1 cellular context compared by ENCODE assay signal in the genomic region with DNA sequence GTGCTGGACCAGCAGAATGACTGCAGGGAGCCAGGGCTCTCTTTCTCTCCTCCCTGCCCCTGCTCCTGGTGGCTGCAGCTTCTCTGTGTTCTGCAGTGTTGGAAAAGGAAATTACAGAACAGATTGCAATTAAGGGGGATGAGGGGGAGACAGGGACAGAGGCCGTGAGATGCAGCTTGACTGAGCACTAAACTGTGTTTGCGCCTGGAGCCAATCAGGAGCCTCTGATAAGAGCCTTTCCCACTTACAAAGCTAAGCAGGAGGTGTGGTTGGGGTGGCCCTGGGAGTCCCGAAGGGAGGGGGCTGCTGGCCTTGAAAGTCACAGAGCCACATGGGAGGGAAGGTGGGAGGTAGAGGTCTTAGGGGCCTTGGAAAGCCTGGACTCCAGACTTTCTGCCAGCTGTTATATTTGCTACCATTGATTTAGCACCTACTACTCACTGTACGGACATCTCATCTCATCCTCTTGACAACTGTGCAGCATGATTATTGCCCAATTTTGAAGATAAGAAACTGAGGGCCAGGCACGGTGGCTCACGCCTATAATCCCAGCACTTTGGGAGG.
TF ChIP-seq lines count a peak whose summit lies in the region.

No MANE protein-coding gene starts in this region.

TF ChIP-seq in GM23338, 12 proteins besides CTCF, POLR2A, EP300 and RAD21 (continued from another document):
- TF ChIP-seq, protein P1, sequence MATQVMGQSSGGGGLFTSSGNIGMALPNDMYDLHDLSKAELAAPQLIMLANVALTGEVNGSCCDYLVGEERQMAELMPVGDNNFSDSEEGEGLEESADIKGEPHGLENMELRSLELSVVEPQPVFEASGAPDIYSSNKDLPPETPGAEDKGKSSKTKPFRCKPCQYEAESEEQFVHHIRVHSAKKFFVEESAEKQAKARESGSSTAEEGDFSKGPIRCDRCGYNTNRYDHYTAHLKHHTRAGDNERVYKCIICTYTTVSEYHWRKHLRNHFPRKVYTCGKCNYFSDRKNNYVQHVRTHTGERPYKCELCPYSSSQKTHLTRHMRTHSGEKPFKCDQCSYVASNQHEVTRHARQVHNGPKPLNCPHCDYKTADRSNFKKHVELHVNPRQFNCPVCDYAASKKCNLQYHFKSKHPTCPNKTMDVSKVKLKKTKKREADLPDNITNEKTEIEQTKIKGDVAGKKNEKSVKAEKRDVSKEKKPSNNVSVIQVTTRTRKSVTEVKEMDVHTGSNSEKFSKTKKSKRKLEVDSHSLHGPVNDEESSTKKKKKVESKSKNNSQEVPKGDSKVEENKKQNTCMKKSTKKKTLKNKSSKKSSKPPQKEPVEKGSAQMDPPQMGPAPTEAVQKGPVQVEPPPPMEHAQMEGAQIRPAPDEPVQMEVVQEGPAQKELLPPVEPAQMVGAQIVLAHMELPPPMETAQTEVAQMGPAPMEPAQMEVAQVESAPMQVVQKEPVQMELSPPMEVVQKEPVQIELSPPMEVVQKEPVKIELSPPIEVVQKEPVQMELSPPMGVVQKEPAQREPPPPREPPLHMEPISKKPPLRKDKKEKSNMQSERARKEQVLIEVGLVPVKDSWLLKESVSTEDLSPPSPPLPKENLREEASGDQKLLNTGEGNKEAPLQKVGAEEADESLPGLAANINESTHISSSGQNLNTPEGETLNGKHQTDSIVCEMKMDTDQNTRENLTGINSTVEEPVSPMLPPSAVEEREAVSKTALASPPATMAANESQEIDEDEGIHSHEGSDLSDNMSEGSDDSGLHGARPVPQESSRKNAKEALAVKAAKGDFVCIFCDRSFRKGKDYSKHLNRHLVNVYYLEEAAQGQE (IDR thresholded peaks at IDR 0.05; ENCODE audit: unreplicated experiment): no peak
- TF ChIP-seq, protein P2, sequence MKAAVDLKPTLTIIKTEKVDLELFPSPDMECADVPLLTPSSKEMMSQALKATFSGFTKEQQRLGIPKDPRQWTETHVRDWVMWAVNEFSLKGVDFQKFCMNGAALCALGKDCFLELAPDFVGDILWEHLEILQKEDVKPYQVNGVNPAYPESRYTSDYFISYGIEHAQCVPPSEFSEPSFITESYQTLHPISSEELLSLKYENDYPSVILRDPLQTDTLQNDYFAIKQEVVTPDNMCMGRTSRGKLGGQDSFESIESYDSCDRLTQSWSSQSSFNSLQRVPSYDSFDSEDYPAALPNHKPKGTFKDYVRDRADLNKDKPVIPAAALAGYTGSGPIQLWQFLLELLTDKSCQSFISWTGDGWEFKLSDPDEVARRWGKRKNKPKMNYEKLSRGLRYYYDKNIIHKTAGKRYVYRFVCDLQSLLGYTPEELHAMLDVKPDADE (IDR thresholded peaks at IDR 0.05): no peak
TF ChIP-seq in GM23338: peak in this region for 0.
